Comparison of ENCODE assay signal across 8 cellular contexts in the genomic region with DNA sequence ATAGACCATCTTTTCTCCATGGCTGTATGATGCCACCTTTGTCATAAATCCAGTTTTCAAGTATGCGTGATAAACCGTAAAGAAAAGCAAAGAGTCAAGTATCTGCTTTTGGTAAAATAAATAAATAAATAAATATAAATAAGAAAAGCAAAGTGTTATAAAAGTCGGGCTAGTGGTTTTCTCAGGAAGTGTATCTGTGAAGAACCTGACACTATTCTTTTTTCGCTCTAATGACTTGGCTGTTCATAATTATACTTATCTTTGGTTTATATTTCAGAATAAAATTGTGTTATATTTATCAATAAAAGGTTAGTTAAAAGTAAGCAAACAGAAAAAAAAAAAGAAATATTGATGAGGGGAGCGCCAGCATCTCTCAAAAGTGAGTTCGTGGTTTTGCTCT. TPM values are rescaled to one million over a fixed set of nuclear protein-coding genes. Genes with fewer than 3 reads are reported as not detected.
DNase-seq lines count a peak whose midpoint lies in the region; ATAC-seq, FAIRE-seq and TF ChIP-seq lines count a peak whose summit lies in the region.

No MANE protein-coding gene starts in this region.

- H3K36me3 ChIP-seq in right lobe of liver (no peaks in the 10 kb centered on the region), thoracic aorta (no peaks in the 10 kb centered on the region)

- H3K27ac ChIP-seq in right lobe of liver (peak overlapping the region; percentile 35 to 61 (median 46)), thoracic aorta (peak overlapping the region; percentile 49 to 67)

- H3K27me3 Mint-ChIP-seq in activated CD8-positive, alpha-beta memory T cell treated with anti-CD3 and anti-CD28 coated beads, Interleukin-2, amount 10 ng/mL, durations not matched to agents 7 days and 5 days: no peaks in the 10 kb centered on the region

- ATAC-seq in activated CD8-positive, alpha-beta memory T cell treated with anti-CD3 and anti-CD28 coated beads, Interleukin-2, amount 10 ng/mL, durations not matched to agents 7 days and 5 days: no peak
- ATAC-seq in right lobe of liver (no peak), thoracic aorta (ENCODE audit: insufficient number of reproducible peaks, low FRiP score, low read depth) (no peak), GM18909 (IDR thresholded peaks at IDR 0.05; ENCODE audit: poor library complexity, unreplicated experiment) (no peak)

- H3K27ac Mint-ChIP-seq in activated CD8-positive, alpha-beta memory T cell treated with anti-CD3 and anti-CD28 coated beads, Interleukin-2, amount 10 ng/mL, durations not matched to agents 7 days and 5 days: peak overlapping the region; percentile 87

- no peak for FAIRE-seq in urothelium cell line (lab: Jason Lieb, UNC)

- peaks cover 0 to 4% (median 0%) of the 10 kb centered on the region in 4 donors for H3K4me1 ChIP-seq in right lobe of liver
- peaks cover 7 to 11% of the 10 kb centered on the region in 2 donors for H3K4me1 ChIP-seq in thoracic aorta (ENCODE audit: control insufficient read depth in 1 of 2, low read depth in 2 of 2)

- peaks cover 62% of the 10 kb centered on the region for H3K36me3 Mint-ChIP-seq in activated CD8-positive, alpha-beta memory T cell treated with anti-CD3 and anti-CD28 coated beads, Interleukin-2, amount 10 ng/mL, durations not matched to agents 7 days and 5 days

- in situ Hi-C loops in astrocyte of the cerebellum (cut with HindIII; ENCODE audit: low sequenced_read_pairs): no loop called here

- intact Hi-C loops in right lobe of liver (cut with DNase I): no loop called here

- H3K9me3 ChIP-seq in right lobe of liver (no peaks in the 10 kb centered on the region), thoracic aorta (no peaks in the 10 kb centered on the region)

- TF ChIP-seq CTCF in astrocyte of the cerebellum (IDR thresholded peaks at IDR 0.05; ENCODE audit: low read depth, low read length, missing control alignments): no peak
- TF ChIP-seq CTCF in right lobe of liver (IDR thresholded peaks at IDR 0.05): no peak
- no peak for TF ChIP-seq CTCF in thoracic aorta (IDR thresholded peaks at IDR 0.05)

- DNase-seq in activated CD8-positive, alpha-beta memory T cell treated with anti-CD3 and anti-CD28 coated beads, Interleukin-2, amount 10 ng/mL, durations not matched to agents 7 days and 5 days: no peak
- no peak for DNase-seq in activated CD8-positive, alpha-beta memory T cell treated with anti-CD3 and anti-CD28 coated beads for 24 hours
- no peak for DNase-seq in astrocyte of the cerebellum (ENCODE audit: low read depth)
- no peak for DNase-seq in right lobe of liver
- DNase-seq in thoracic aorta (ENCODE audit: low spot score): no peak
- no peak for DNase-seq in NCI-H146 (lab: John Stamatoyannopoulos, UW)
- no peak for DNase-seq in urothelium cell line (ENCODE audit: low spot score)

- peaks cover 19% of the 10 kb centered on the region for H3K4me1 Mint-ChIP-seq in activated CD8-positive, alpha-beta memory T cell treated with anti-CD3 and anti-CD28 coated beads, Interleukin-2, amount 10 ng/mL, durations not matched to agents 7 days and 5 days

- TF ChIP-seq POLR2A in right lobe of liver (IDR thresholded peaks at IDR 0.05): no peak

- peak overlapping the region; percentile 77 for H3K4me3 ChIP-seq in astrocyte of the cerebellum (ENCODE audit: low read depth, low read length)
- H3K4me3 ChIP-seq in right lobe of liver: peak overlapping the region; percentile 64 to 88 (median 81)
- H3K4me3 ChIP-seq in thoracic aorta: peak overlapping the region; percentile 81

- H3K27me3 ChIP-seq in right lobe of liver (no peaks in the 10 kb centered on the region), thoracic aorta (replicated peaks; ENCODE audit: insufficient read depth) (no peaks in the 10 kb centered on the region)

- CTCF ChIA-PET in activated CD8-positive, alpha-beta memory T cell treated with anti-CD3 and anti-CD28 coated beads, Interleukin-2, amount 10 ng/mL, durations not matched to agents 7 days and 5 days (lab: Charles Lee): interaction anchor here (1.8 kb wide), 1 partner anchor 57 kb away, joined by 5 read pairs; the partner anchor contains the start of gene ZFP69B

- H3K4me3 Mint-ChIP-seq in activated CD8-positive, alpha-beta memory T cell treated with anti-CD3 and anti-CD28 coated beads, Interleukin-2, amount 10 ng/mL, durations not matched to agents 7 days and 5 days: peak overlapping the region; percentile 83

- WGBS in right lobe of liver (ENCODE audit: insufficient coverage, low coverage, low lambda C conversion rate, missing lambda C conversion rate): 62% methylated on average over 6 of the region's 6 CpGs

- peaks cover 30% of the 10 kb centered on the region for H3K9me3 Mint-ChIP-seq in activated CD8-positive, alpha-beta memory T cell treated with anti-CD3 and anti-CD28 coated beads, Interleukin-2, amount 10 ng/mL, durations not matched to agents 7 days and 5 days (ENCODE audit: low read depth)

RNA-seq across cellular contexts. Expression of gene EXO5, which starts 0.6 kb away (rescaled TPM):
- 10 to 100 TPM; 15.4 to 15.9 TPM for total RNA-seq in activated CD8-positive, alpha-beta memory T cell treated with anti-CD3 and anti-CD28 coated beads, Interleukin-2, amount 10 ng/mL, durations not matched to agents 7 days and 5 days
- 1 to 10 TPM; 2.5 to 7.7 (median 3.9) TPM for total RNA-seq in right lobe of liver
- total RNA-seq in thoracic aorta: 1 to 10 TPM; 2.2 to 2.8 TPM

RNA-seq across cellular contexts. Expression of gene ZNF684, which starts 23.5 kb away (rescaled TPM):
- total RNA-seq in activated CD8-positive, alpha-beta memory T cell treated with anti-CD3 and anti-CD28 coated beads, Interleukin-2, amount 10 ng/mL, durations not matched to agents 7 days and 5 days: 10 to 100 TPM in 1 of 2 experiments, 1 to 10 TPM in 1; 8.7 to 10.0 TPM
- 10 to 100 TPM in 2 of 6 experiments, 1 to 10 TPM in 4; 6.0 to 11.0 (median 8.6) TPM for total RNA-seq in right lobe of liver
- 10 to 100 TPM in 1 of 2 donors, 1 to 10 TPM in 1; 8.4 to 12.3 TPM for total RNA-seq in thoracic aorta

RNA-seq across cellular contexts. Expression of gene ZFP69, which starts 30.9 kb away (rescaled TPM):
- total RNA-seq in activated CD8-positive, alpha-beta memory T cell treated with anti-CD3 and anti-CD28 coated beads, Interleukin-2, amount 10 ng/mL, durations not matched to agents 7 days and 5 days: 1 to 10 TPM; 1.4 TPM
- total RNA-seq in right lobe of liver (1 to 10 TPM in 5 of 6 experiments, under 1 TPM in 1; 0.88 to 2.2 (median 1.5) TPM), thoracic aorta (1 to 10 TPM; 3.2 to 5.1 TPM)

RNA-seq across cellular contexts. Expression of gene ZFP69B, which starts 57.7 kb away (rescaled TPM):
- total RNA-seq in activated CD8-positive, alpha-beta memory T cell treated with anti-CD3 and anti-CD28 coated beads, Interleukin-2, amount 10 ng/mL, durations not matched to agents 7 days and 5 days: 1 to 10 TPM; 3.8 to 5.1 TPM
- total RNA-seq in right lobe of liver (1 to 10 TPM in 3 of 6 experiments, under 1 TPM in 3; 0.14 to 1.5 (median 0.87) TPM), thoracic aorta (under 1 TPM; 0.71 to 0.95 TPM)
